ENCODE assay signal across 9 cellular contexts in genomic region chr10:101781984-101782810, GRCh38. TPM values are rescaled to one million over a fixed set of nuclear protein-coding genes. Genes with fewer than 3 reads are reported as not detected.
DNase-seq lines count a peak whose midpoint lies in the region; ATAC-seq and TF ChIP-seq lines count a peak whose summit lies in the region.
"Had no signal": no experiment of that assay in that cellular context is flagged by ENCODE, and none has a peak within 500 bp of the region (broad histone marks: within the 10 kb centered on the region; RNA-seq: fewer than 3 reads in every experiment).

No MANE protein-coding gene starts in this region.

- peaks cover 0 to 23% of the 10 kb centered on the region in 2 donors for H3K36me3 ChIP-seq in left lung
- peaks cover 4 to 32% (median 20%) of the 10 kb centered on the region in 4 donors for H3K36me3 ChIP-seq in upper lobe of left lung

- DNase-seq in activated effector memory CD4-positive, alpha-beta T cell treated with anti-CD3 and anti-CD28 coated beads, Interleukin-2, amount 50 U/mL, for 16 hours, result peak; percentile 61
- no peak for DNase-seq in activated effector memory CD4-positive, alpha-beta T cell treated with Interleukin-2 at 50 U/mL for 16 hours
- no peak for DNase-seq in activated naive CD8-positive, alpha-beta T cell treated with anti-CD3 and anti-CD28 coated beads, Interleukin-2, amount 10 ng/mL, durations not matched to agents 7 days and 5 days
- DNase-seq in left lung (peak in 1 of 2 donors; percentile 59), upper lobe of left lung (no peak), HUDEP-2 (lab: John Stamatoyannopoulos, UW; ENCODE audit: unreplicated experiment in 76 of 76) (no peak), activated gamma-delta T cell (lab: John Stamatoyannopoulos, UW) (no peak)

- intact Hi-C loops in left lung (cut with DNase I), result no loop called here

- H3K27me3 ChIP-seq in left lung, result peaks cover under 1 to 31% of the 10 kb centered on the region in 2 donors
- peaks cover 0 to 17% (median 7%) of the 10 kb centered on the region in 4 donors for H3K27me3 ChIP-seq in upper lobe of left lung

- no peak for ATAC-seq in activated naive CD8-positive, alpha-beta T cell treated with anti-CD3 and anti-CD28 coated beads, Interleukin-2, amount 10 ng/mL, durations not matched to agents 7 days and 5 days (ENCODE audit: low read depth)
- ATAC-seq in left lung (no peak), upper lobe of left lung (ENCODE audit: low FRiP score in 2 of 2) (no peak), HG02840 (IDR thresholded peaks at IDR 0.05; ENCODE audit: low FRiP score, unreplicated experiment) (no peak)

- 66 to 73% methylated on average over 13 to 17 of the region's 17 CpGs for whole genome bisulfite sequencing in upper lobe of left lung, 2 donors

- TF ChIP-seq CTCF in left lung (IDR thresholded peaks at IDR 0.05) (no peak), upper lobe of left lung (IDR thresholded peaks at IDR 0.05) (no peak)

- H3K4me3 ChIP-seq in left lung, result peak overlapping the region; percentile 61 to 62
- peak overlapping the region; percentile 52 to 67 (median 62) for H3K4me3 ChIP-seq in upper lobe of left lung

- no peak for TF ChIP-seq EP300 in upper lobe of left lung (IDR thresholded peaks at IDR 0.05)

- peaks cover 20 to 59% of the 10 kb centered on the region in 2 donors for H3K4me1 ChIP-seq in left lung
- peaks cover 47 to 56% (median 49%) of the 10 kb centered on the region in 4 donors for H3K4me1 ChIP-seq in upper lobe of left lung

- peaks cover 39% of the 10 kb centered on the region for H3K4me1 Mint-ChIP-seq in activated naive CD8-positive, alpha-beta T cell treated with anti-CD3 and anti-CD28 coated beads, Interleukin-2, amount 10 ng/mL, durations not matched to agents 7 days and 5 days

- POLR2A ChIA-PET in activated naive CD8-positive, alpha-beta T cell treated with anti-CD3 and anti-CD28 coated beads, Interleukin-2, amount 10 ng/mL, durations not matched to agents 7 days and 5 days (lab: Charles Lee), result interaction anchor here (1.3 to 2.6 kb wide), 2 partner anchors 36 to 179 kb away, joined by 5 to 22 read pairs; partner anchors contain the start of gene OGA

- no peaks in the 10 kb centered on the region for H3K9me3 Mint-ChIP-seq in activated naive CD8-positive, alpha-beta T cell treated with anti-CD3 and anti-CD28 coated beads, Interleukin-2, amount 10 ng/mL, durations not matched to agents 7 days and 5 days

- peaks cover 11% of the 10 kb centered on the region for H3K36me3 Mint-ChIP-seq in activated naive CD8-positive, alpha-beta T cell treated with anti-CD3 and anti-CD28 coated beads, Interleukin-2, amount 10 ng/mL, durations not matched to agents 7 days and 5 days

- H3K27ac ChIP-seq in left lung (no peak overlapping the region), upper lobe of left lung (no peak overlapping the region)
- H3K27ac ChIP-seq: neutrophil had no signal

- peak overlapping the region; percentile 99 for H3K4me3 Mint-ChIP-seq in activated naive CD8-positive, alpha-beta T cell treated with anti-CD3 and anti-CD28 coated beads, Interleukin-2, amount 10 ng/mL, durations not matched to agents 7 days and 5 days

- TF ChIP-seq POLR2A in upper lobe of left lung (IDR thresholded peaks at IDR 0.05), result no peak

- peak overlapping the region; percentile 97 for H3K27ac Mint-ChIP-seq in activated naive CD8-positive, alpha-beta T cell treated with anti-CD3 and anti-CD28 coated beads, Interleukin-2, amount 10 ng/mL, durations not matched to agents 7 days and 5 days

- peaks cover 17% of the 10 kb centered on the region for H3K27me3 Mint-ChIP-seq in activated naive CD8-positive, alpha-beta T cell treated with anti-CD3 and anti-CD28 coated beads, Interleukin-2, amount 10 ng/mL, durations not matched to agents 7 days and 5 days

- no peaks in the 10 kb centered on the region for H3K9me3 ChIP-seq in left lung
- no peaks in the 10 kb centered on the region for H3K9me3 ChIP-seq in upper lobe of left lung

RNA-seq across cellular contexts. Expression of gene NPM3, which starts 1.0 kb away (rescaled TPM):
- total RNA-seq in activated naive CD8-positive, alpha-beta T cell treated with anti-CD3 and anti-CD28 coated beads, Interleukin-2, amount 10 ng/mL, durations not matched to agents 7 days and 5 days, result 10 to 100 TPM; 29.2 to 30.5 TPM
- total RNA-seq in left lung (10 to 100 TPM; 30.7 to 31.7 TPM), upper lobe of left lung (10 to 100 TPM in 5 of 6 donors, 1 to 10 TPM in 1; 8.4 to 22.7 (median 16.8) TPM)

RNA-seq across cellular contexts. Expression of gene FGF8, which starts 6.3 kb away (rescaled TPM):
- total RNA-seq in activated naive CD8-positive, alpha-beta T cell treated with anti-CD3 and anti-CD28 coated beads, Interleukin-2, amount 10 ng/mL, durations not matched to agents 7 days and 5 days, result not detected
- not detected for total RNA-seq in left lung
- total RNA-seq in upper lobe of left lung, result under 1 TPM in 1 of 6 donors, not detected in 5; 0.44 TPM

RNA-seq across cellular contexts. Expression of gene OGA, which starts 36.0 kb away (rescaled TPM):
- 100 to 1,000 TPM; 207 to 212 TPM for total RNA-seq in activated naive CD8-positive, alpha-beta T cell treated with anti-CD3 and anti-CD28 coated beads, Interleukin-2, amount 10 ng/mL, durations not matched to agents 7 days and 5 days
- total RNA-seq in left lung, result 10 to 100 TPM; 72.6 to 87.0 TPM
- total RNA-seq in upper lobe of left lung, result 100 to 1,000 TPM in 3 of 6 donors, 10 to 100 TPM in 3; 71.1 to 374 (median 138) TPM
